ENCODE assay signal across 11 cellular contexts in genomic region chr9:112858625-112859147, GRCh38. TPM values are rescaled to one million over a fixed set of nuclear protein-coding genes. Genes with fewer than 3 reads are reported as not detected.
DNase-seq lines count a peak whose midpoint lies in the region; ATAC-seq, FAIRE-seq and TF ChIP-seq lines count a peak whose summit lies in the region.
"Had no signal": no experiment of that assay in that cellular context is flagged by ENCODE, and none has a peak within 500 bp of the region (broad histone marks: within the 10 kb centered on the region; RNA-seq: fewer than 3 reads in every experiment).

No MANE protein-coding gene starts in this region.

- no peak overlapping the region for H2AFZ ChIP-seq in OCI-LY1 (ENCODE audit: low read length)
- H2AFZ ChIP-seq: GM23338 had no signal

- H3K4me2 ChIP-seq in OCI-LY1 (ENCODE audit: low read length), result no peak overlapping the region
- H3K4me2 ChIP-seq: GM23338 had no signal

- H3K27ac ChIP-seq in OCI-LY1 (ENCODE audit: low read depth, low read length, poor library complexity, severe bottlenecking) (peak overlapping the region; percentile 9), gastroesophageal sphincter (no peak overlapping the region)

- CTCF ChIA-PET in HEK293T (lab: Yijun Ruan, JAX), result no interaction called here

- POLR2A ChIA-PET in HEK293T (lab: Yijun Ruan, JAX), result no interaction called here

- no peak for TF ChIP-seq EP300 in gastroesophageal sphincter (IDR thresholded peaks at IDR 0.05)

- H3K4me1 ChIP-seq in OCI-LY1 (ENCODE audit: insufficient read depth, low read length, severe bottlenecking), result peaks cover 47% of the 10 kb centered on the region
- peaks cover 0 to 4% (median 0%) of the 10 kb centered on the region in 3 donors for H3K4me1 ChIP-seq in gastroesophageal sphincter

- no peaks in the 10 kb centered on the region for H4K20me1 ChIP-seq in OCI-LY1 (ENCODE audit: insufficient read depth, low read length)

- no peak for TF ChIP-seq CTCF in OCI-LY1 (IDR thresholded peaks at IDR 0.05; ENCODE audit: low read length)
- TF ChIP-seq CTCF in gastroesophageal sphincter (IDR thresholded peaks at IDR 0.05), result no peak

- FAIRE-seq in urothelium cell line (lab: Jason Lieb, UNC), result no peak
- FAIRE-seq: endometrium had no signal

- H3K27me3 ChIP-seq in OCI-LY1 (ENCODE audit: insufficient read depth, low read length) (no peaks in the 10 kb centered on the region), gastroesophageal sphincter (no peaks in the 10 kb centered on the region)

- no peaks in the 10 kb centered on the region for H3K79me2 ChIP-seq in OCI-LY1 (ENCODE audit: insufficient read depth, low read length)

- H3F3A ChIP-seq in OCI-LY1 (ENCODE audit: insufficient read depth, low read length), result no peaks in the 10 kb centered on the region

- 57 to 72% methylated on average over 6 of the region's 6 CpGs for WGBS in gastroesophageal sphincter (ENCODE audit: low coverage in 1 of 2), 2 donors

- H3K4me3 ChIP-seq in OCI-LY1 (ENCODE audit: low read depth, low read length, poor library complexity, severe bottlenecking), result no peak overlapping the region
- H3K4me3 ChIP-seq in gastroesophageal sphincter, result no peak overlapping the region
- H3K4me3 ChIP-seq: GM23338 had no signal

- H3K36me3 ChIP-seq in OCI-LY1 (ENCODE audit: insufficient read depth, low read length), result peaks cover 8% of the 10 kb centered on the region; the same call in 1 of the 2 replicates
- H3K36me3 ChIP-seq in gastroesophageal sphincter, result peaks cover 0 to 11% of the 10 kb centered on the region in 2 donors

- H3K9me3 ChIP-seq in OCI-LY1 (ENCODE audit: low read length) (no peaks in the 10 kb centered on the region), gastroesophageal sphincter (no peaks in the 10 kb centered on the region)

- peak; percentile 80 for ATAC-seq in GM18858 (IDR thresholded peaks at IDR 0.05; ENCODE audit: unreplicated experiment)
- peak; percentile 62 for ATAC-seq in HG02623 (IDR thresholded peaks at IDR 0.05; ENCODE audit: unreplicated experiment)
- no peak for ATAC-seq in gastroesophageal sphincter
- ATAC-seq: GM23338 had no signal

- no peak for TF ChIP-seq POLR2A in gastroesophageal sphincter (IDR thresholded peaks at IDR 0.05)

- H3K9me2 ChIP-seq in OCI-LY1 (ENCODE audit: low read depth, low read length), result no peaks in the 10 kb centered on the region

- H3K9ac ChIP-seq in OCI-LY1 (ENCODE audit: low read length), result no peak overlapping the region

- peak; percentile 79 for DNase-seq in medulla oblongata (ENCODE audit: extremely low spot score)
- no peak for DNase-seq in urothelium cell line (ENCODE audit: low spot score)
- DNase-seq in stimulated activated CD4-positive, alpha-beta T cell treated with anti-CD3 and anti-CD28 coated beads, Interleukin-2, amount 100 ng/mL, for 24 hours, result no peak
- DNase-seq in HEK293T (ENCODE audit: extremely low spot score), result no peak

TF ChIP-seq in HEK293T, 16 proteins besides CTCF, POLR2A, EP300 and RAD21:
- TF ChIP-seq ARNT (IDR thresholded peaks at IDR 0.05) (no peak), NFRKB (IDR thresholded peaks at IDR 0.05) (no peak), HDGF (IDR thresholded peaks at IDR 0.05; ENCODE audit: borderline replicate concordance) (no peak), BHLHE40 (IDR thresholded peaks at IDR 0.05; ENCODE audit: borderline replicate concordance) (no peak), ZNF384 (IDR thresholded peaks at IDR 0.05) (no peak), CTBP1 (IDR thresholded peaks at IDR 0.05; ENCODE audit: borderline replicate concordance) (no peak), TARDBP (IDR thresholded peaks at IDR 0.05) (no peak), L3MBTL2 (conservative IDR thresholded peaks at IDR 0.05) (no peak), SUZ12 (IDR thresholded peaks at IDR 0.05) (no peak)

RNA-seq across cellular contexts. Expression of gene SLC46A2, which starts 32.0 kb away (rescaled TPM):
- under 1 TPM in 1 of 4 donors, not detected in 3; 0.27 TPM for total RNA-seq in gastroesophageal sphincter
- total RNA-seq: GM23338; T-helper 1 cell treated with Interleukin-12 subunit alpha and Interleukin-12 subunit beta and Interleukin-4 antibody, amounts not matched to agents 30 ng/mL and 1 ng/mL, for 36 hours had no signal
